Comparison of ENCODE assay signal across 1 cellular context in the genomic region with DNA sequence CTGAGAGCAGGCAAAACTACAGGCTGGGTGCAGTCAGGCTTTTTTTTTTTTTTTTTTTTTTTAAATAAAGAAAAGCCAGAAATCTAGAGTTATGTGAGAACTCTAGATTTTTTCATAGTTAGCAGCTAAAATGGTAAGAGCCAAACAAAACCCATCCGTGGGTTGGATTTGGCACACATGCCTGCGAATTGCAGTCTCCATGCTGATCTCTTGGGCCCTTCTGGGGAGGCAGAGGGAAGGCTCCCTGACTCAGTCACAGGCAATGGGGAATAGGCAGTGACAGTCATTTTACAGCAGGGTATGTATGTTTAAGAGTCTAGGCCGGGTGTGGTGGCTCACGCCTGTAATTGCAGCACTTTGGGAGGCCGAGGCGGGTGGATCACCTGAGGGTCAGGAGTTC.
TF ChIP-seq lines count a peak whose summit lies in the region.

No MANE protein-coding gene starts in this region.

TF ChIP-seq in GM12878, 131 proteins besides CTCF, POLR2A, EP300 and RAD21:
- TF ChIP-seq, protein P1, sequence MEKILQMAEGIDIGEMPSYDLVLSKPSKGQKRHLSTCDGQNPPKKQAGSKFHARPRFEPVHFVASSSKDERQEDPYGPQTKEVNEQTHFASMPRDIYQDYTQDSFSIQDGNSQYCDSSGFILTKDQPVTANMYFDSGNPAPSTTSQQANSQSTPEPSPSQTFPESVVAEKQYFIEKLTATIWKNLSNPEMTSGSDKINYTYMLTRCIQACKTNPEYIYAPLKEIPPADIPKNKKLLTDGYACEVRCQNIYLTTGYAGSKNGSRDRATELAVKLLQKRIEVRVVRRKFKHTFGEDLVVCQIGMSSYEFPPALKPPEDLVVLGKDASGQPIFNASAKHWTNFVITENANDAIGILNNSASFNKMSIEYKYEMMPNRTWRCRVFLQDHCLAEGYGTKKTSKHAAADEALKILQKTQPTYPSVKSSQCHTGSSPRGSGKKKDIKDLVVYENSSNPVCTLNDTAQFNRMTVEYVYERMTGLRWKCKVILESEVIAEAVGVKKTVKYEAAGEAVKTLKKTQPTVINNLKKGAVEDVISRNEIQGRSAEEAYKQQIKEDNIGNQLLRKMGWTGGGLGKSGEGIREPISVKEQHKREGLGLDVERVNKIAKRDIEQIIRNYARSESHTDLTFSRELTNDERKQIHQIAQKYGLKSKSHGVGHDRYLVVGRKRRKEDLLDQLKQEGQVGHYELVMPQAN (conservative IDR thresholded peaks at IDR 0.05), result no peak
- no peak for TF ChIP-seq RELB (IDR thresholded peaks at IDR 0.05; ENCODE audit: low read depth)
- no peak for TF ChIP-seq BRCA1 (IDR thresholded peaks at IDR 0.05; ENCODE audit: low read depth, low read length)
- TF ChIP-seq CHD1 (IDR thresholded peaks at IDR 0.05; ENCODE audit: low read depth, low read length), result no peak
- no peak for TF ChIP-seq TBL1XR1 (IDR thresholded peaks at IDR 0.05; ENCODE audit: low read depth, low read length)
- TF ChIP-seq SMAD5 (IDR thresholded peaks at IDR 0.05; ENCODE audit: low read depth), result no peak
- TF ChIP-seq ZNF384 (IDR thresholded peaks at IDR 0.05; ENCODE audit: borderline replicate concordance, low read depth, low read length), result peak; percentile 45; the same call in 1 of the 2 replicates
TF ChIP-seq in GM12878: peak in this region for 1.
